Comparison of ENCODE assay signal across 8 cellular contexts in genomic region chr17:40112718-40113109, GRCh38. TPM values are rescaled to one million over a fixed set of nuclear protein-coding genes. Genes with fewer than 3 reads are reported as not detected.
A peak's percentile ranks its signal among the peaks of the same experiment; 100 is the strongest.
DNase-seq lines count a peak whose midpoint lies in the region; ATAC-seq and TF ChIP-seq lines count a peak whose summit lies in the region.

No MANE protein-coding gene starts in this region.

- POLR2A ChIA-PET in PC-3 (lab: Charles Lee; ENCODE audit: unreplicated experiment) = interaction anchor here (0.5 to 2.0 kb wide), 6 partner anchors 10 to 89 kb away, joined by 3 to 16 read pairs (median 8); partner anchors contain the start of genes MSL1 and NR1D1

- H3K9me2 ChIP-seq in PC-3 (replicated peaks; ENCODE audit: low read length) = no peaks in the 10 kb centered on the region

- H4K20me1 ChIP-seq in PC-3 (ENCODE audit: low read length) = no peaks in the 10 kb centered on the region
- H4K20me1 ChIP-seq in osteoblast (ENCODE audit: insufficient read depth, low read length) = no peaks in the 10 kb centered on the region

- H2AFZ ChIP-seq in PC-3 (ENCODE audit: low read length) = peak overlapping the region; percentile 11; the same call in 1 of the 2 replicates
- H2AFZ ChIP-seq in osteoblast (ENCODE audit: low read length) = peak overlapping the region; percentile 79

- 0 out of 2 replicates have a peak overlapping the region, but pooled peaks have one; percentile 16 for H3K9ac ChIP-seq in PC-3 (ENCODE audit: low read length)

- peak overlapping the region; percentile 25; the same call in 1 of the 2 replicates for H3K27ac ChIP-seq in PC-3 (ENCODE audit: low read length)
- peak overlapping the region; percentile 86 to 100 (median 96) for H3K27ac ChIP-seq in esophagus squamous epithelium
- H3K27ac ChIP-seq in osteoblast (ENCODE audit: low read depth, low read length) = peak overlapping the region; percentile 87

- no peaks in the 10 kb centered on the region for H3K27me3 ChIP-seq in PC-3 (ENCODE audit: low read length)
- no peaks in the 10 kb centered on the region for H3K27me3 ChIP-seq in esophagus squamous epithelium
- no peaks in the 10 kb centered on the region for H3K27me3 ChIP-seq in osteoblast (ENCODE audit: insufficient read depth, low read length)

- ATAC-seq in PC-3 = no peak
- no peak for ATAC-seq in GM21786 (IDR thresholded peaks at IDR 0.05; ENCODE audit: unreplicated experiment)

- H3K4me3 Mint-ChIP-seq in CD14-positive monocyte = no peak overlapping the region

- H3K9me3 Mint-ChIP-seq in CD14-positive monocyte = peaks cover 0 to 3% (median 0%) of the 10 kb centered on the region in 7 donors

- H3K27ac Mint-ChIP-seq in CD14-positive monocyte = peak overlapping the region in 6 of 7 donors; percentile 16 to 86 (median 65)

- H3K4me1 Mint-ChIP-seq in CD14-positive monocyte = peaks cover 59% of the 10 kb centered on the region

- no peak for TF ChIP-seq POLR2A in esophagus squamous epithelium (IDR thresholded peaks at IDR 0.05)

- H3F3A ChIP-seq in PC-3 (ENCODE audit: low read length, unreplicated experiment) = peaks cover 4% of the 10 kb centered on the region

- no TSS peak for BruUV-seq in PC-3 (replicated peaks; lab: Mats Ljungman, UMichigan)

- TF ChIP-seq CTCF in CD14-positive monocyte (IDR thresholded peaks at IDR 0.05) = no peak
- no peak for TF ChIP-seq CTCF in PC-3 (conservative IDR thresholded peaks at IDR 0.05; ENCODE audit: low read depth, low read length)
- no peak for TF ChIP-seq CTCF in esophagus squamous epithelium (IDR thresholded peaks at IDR 0.05)
- no peak for TF ChIP-seq CTCF in osteoblast (IDR thresholded peaks at IDR 0.05; ENCODE audit: extremely low read depth, low read depth, low read length)

- intact Hi-C loops in CD14-positive monocyte (cut with micrococcal nuclease) = loop anchor here (2.0 to 10.0 kb wide), 3 partner anchors 50 to 172 kb away; partner anchors contain the start of genes CDC6 (in 1 of the 2) and THRA (in 1 of the 2)
- intact Hi-C loops in PC-3 (cut with micrococcal nuclease) = loop anchor here (1.0 to 5.0 kb wide), 5 partner anchors 12 to 180 kb away; partner anchors contain the start of gene NR1D1
- intact Hi-C loops in esophagus squamous epithelium (cut with DNase I) = loop anchor here (5.0 to 10.0 kb wide), 2 partner anchors 48 to 55 kb away; partner anchors contain the start of gene THRA

- H3K27me3 Mint-ChIP-seq in CD14-positive monocyte (ENCODE audit: low read depth in 3 of 3) = peaks cover 0 to 2% (median 0%) of the 10 kb centered on the region in 3 donors

- WGBS in esophagus squamous epithelium, 2 donors = 24 to 25% methylated on average over 2 of the region's 4 CpGs

- H3K36me3 ChIP-seq in PC-3 (ENCODE audit: low read depth, low read length) (no peaks in the 10 kb centered on the region), esophagus squamous epithelium (no peaks in the 10 kb centered on the region), osteoblast (ENCODE audit: insufficient read depth, low read length) (no peaks in the 10 kb centered on the region)

- H3K9me3 ChIP-seq in PC-3 (ENCODE audit: low read length) = no peaks in the 10 kb centered on the region
- no peaks in the 10 kb centered on the region for H3K9me3 ChIP-seq in esophagus squamous epithelium
- H3K9me3 ChIP-seq in osteoblast (ENCODE audit: low read depth, low read length) = no peaks in the 10 kb centered on the region

- CTCF ChIA-PET in PC-3 (lab: Charles Lee) = interaction anchor here (0.5 to 2.3 kb wide), 10 partner anchors 9 to 86 kb away, joined by 3 to 26 read pairs (median 5); partner anchors contain the start of genes CASC3 and MSL1

- H3K4me2 ChIP-seq in PC-3 (ENCODE audit: low read length) (peak overlapping the region; percentile 86; the same call in 1 of the 2 replicates), osteoblast (ENCODE audit: insufficient read depth, low read length) (peak overlapping the region; percentile 90)

- no peak for DNase-seq in CD14-positive monocyte (ENCODE audit: low spot score)
- DNase-seq in PC-3 = no peak
- DNase-seq in esophagus squamous epithelium (lab: John Stamatoyannopoulos, UW) = no peak
- DNase-seq in osteoblast (ENCODE audit: insufficient read length, low spot score, missing footprints) = peak; percentile 18
- no peak for DNase-seq in NCI-H2171 (lab: John Stamatoyannopoulos, UW)
- DNase-seq in AG08396 (ENCODE audit: low spot score) = no peak
- DNase-seq in SKM-1 (lab: John Stamatoyannopoulos, UW; ENCODE audit: unreplicated experiment) = no peak

- H3K4me1 ChIP-seq in PC-3 (ENCODE audit: insufficient read depth, low read length) = peaks cover 55% of the 10 kb centered on the region
- H3K4me1 ChIP-seq in esophagus squamous epithelium = peaks cover 49 to 74% (median 63%) of the 10 kb centered on the region in 3 donors
- peaks cover 63% of the 10 kb centered on the region for H3K4me1 ChIP-seq in osteoblast (ENCODE audit: insufficient read depth, low read length)

- H3K4me3 ChIP-seq in PC-3 (ENCODE audit: low read length) (no peak overlapping the region), esophagus squamous epithelium (peak overlapping the region in 2 of 4 donors; percentile 48 to 67), osteoblast (ENCODE audit: insufficient read depth, low read length) (peak overlapping the region; percentile 65)

- no peaks in the 10 kb centered on the region for H3K36me3 Mint-ChIP-seq in CD14-positive monocyte

- H3K79me2 ChIP-seq in PC-3 (ENCODE audit: low read length) = no peaks in the 10 kb centered on the region
- no peaks in the 10 kb centered on the region for H3K79me2 ChIP-seq in osteoblast (ENCODE audit: insufficient read depth, low read length)

RNA-seq across cellular contexts. Expression of gene MSL1, which starts 9.1 kb away (rescaled TPM):
- polyA plus RNA-seq in CD14-positive monocyte = 10 to 100 TPM in 1 of 2 donors, 1 to 10 TPM in 1; 10.0 to 11.4 TPM
- total RNA-seq in PC-3 (2014; rRNA removed) (22.2 and 38.1 TPM in 2 replicates), esophagus squamous epithelium (10 to 100 TPM; 41.5 to 59.9 (median 51.5) TPM), osteoblast (53.3 and 60.1 TPM in 2 replicates)

RNA-seq across cellular contexts. Expression of gene NR1D1, which starts 12.3 kb away (rescaled TPM):
- under 1 TPM; 0.28 to 0.31 TPM for polyA plus RNA-seq in CD14-positive monocyte
- total RNA-seq in PC-3 (2014; rRNA removed) = 7.1 and 9.2 TPM in 2 replicates
- 10 to 100 TPM in 1 of 4 donors, 1 to 10 TPM in 3; 3.8 to 16.4 (median 5.4) TPM for total RNA-seq in esophagus squamous epithelium
- total RNA-seq in osteoblast = 5.1 and 7.1 TPM in 2 replicates

RNA-seq across cellular contexts. Expression of gene CASC3, which starts 27.6 kb away (rescaled TPM):
- polyA plus RNA-seq in CD14-positive monocyte = 10 to 100 TPM; 19.0 to 30.2 TPM
- 27.3 and 39.2 TPM in 2 replicates for total RNA-seq in PC-3 (2014; rRNA removed)
- 10 to 100 TPM; 23.7 to 62.6 (median 27.8) TPM for total RNA-seq in esophagus squamous epithelium
- total RNA-seq in osteoblast = 40.7 and 45.2 TPM in 2 replicates

RNA-seq across cellular contexts. Expression of gene THRA, which starts 49.9 kb away (rescaled TPM):
- 1 to 10 TPM; 2.5 to 3.8 TPM for polyA plus RNA-seq in CD14-positive monocyte
- total RNA-seq in PC-3 (2014; rRNA removed) (6.6 and 11.2 TPM in 2 replicates), esophagus squamous epithelium (10 to 100 TPM in 2 of 4 donors, 1 to 10 TPM in 2; 4.2 to 27.1 (median 13.4) TPM), osteoblast (30.6 and 33.3 TPM in 2 replicates)

RNA-seq across cellular contexts. Expression of gene MED24, which starts 58.5 kb away (rescaled TPM):
- polyA plus RNA-seq in CD14-positive monocyte = 10 to 100 TPM; 24.9 to 34.1 TPM
- total RNA-seq in PC-3 (2014; rRNA removed) = 73.0 and 78.7 TPM in 2 replicates
- total RNA-seq in esophagus squamous epithelium = 10 to 100 TPM; 44.2 to 56.1 (median 49.0) TPM
- 33.6 and 36.6 TPM in 2 replicates for total RNA-seq in osteoblast

Comparison
In these comparisons a context has a peak if more than half of its experiments do, and no peak if none do; other contexts are left out.
1. H3K27ac ChIP-seq: peak in every context shown above with its lines; median percentile 96 in esophagus squamous epithelium; 87 in osteoblast; 25 in PC-3.